ENCODE assay signal across 36 cellular contexts in genomic region chr6:144777249-144777648, GRCh38.
DNase-seq lines count a peak whose midpoint lies in the region; ATAC-seq and FAIRE-seq lines count a peak whose summit lies in the region.
"Had no signal": no experiment of that assay in that cellular context is flagged by ENCODE, and none has a peak within 500 bp of the region (broad histone marks: within the 10 kb centered on the region; RNA-seq: fewer than 3 reads in every experiment).

No MANE protein-coding gene starts in this region.

- peak; percentile 57 for FAIRE-seq in small intestine (lab: Jason Lieb, UNC)
- FAIRE-seq: colon, D721Med, GM12878, K562 had no signal

- peaks cover 3 to 8% of the 10 kb centered on the region in 2 donors for H3K36me3 ChIP-seq in small intestine (ENCODE audit: control insufficient read depth in 2 of 2, insufficient read depth in 2 of 2, low read length in 2 of 2)
- H3K36me3 ChIP-seq: WERI-Rb-1 had no signal

- no peaks in the 10 kb centered on the region for H3K27me3 Mint-ChIP-seq in activated T-cell treated with anti-CD3 and anti-CD28 coated beads, Interleukin-2, amount 50 U/mL, for 72 hours (ENCODE audit: low read depth)
- no peaks in the 10 kb centered on the region for H3K27me3 Mint-ChIP-seq in activated T-cell treated with anti-CD3 and anti-CD28 coated beads, Interleukin-2, amount 50 U/mL, for 24 hours
- H3K27me3 Mint-ChIP-seq in activated CD4-positive, alpha-beta T cell treated with anti-CD3 and anti-CD28 coated beads, Interleukin-2, amount 10 ng/mL, durations not matched to agents 24 days and 14 days, result no peaks in the 10 kb centered on the region
- H3K27me3 Mint-ChIP-seq: activated CD8-positive, alpha-beta memory T cell treated with anti-CD3 and anti-CD28 coated beads, Interleukin-2, amount 10 ng/mL, durations not matched to agents 7 days and 5 days; activated naive CD4-positive, alpha-beta T cell treated with anti-CD3 and anti-CD28 coated beads, Interleukin-2, amount 50 U/mL, for 24 hours; CD4-positive, CD25-positive, alpha-beta regulatory T cell; effector memory CD8-positive, alpha-beta T cell; naive B cell had no signal

- intact Hi-C loops in activated CD4-positive, alpha-beta T cell treated with anti-CD3 and anti-CD28 coated beads, Interleukin-2, amount 10 ng/mL, durations not matched to agents 24 days and 14 days (cut with micrococcal nuclease), result no loop called here

- no peak for ATAC-seq in activated T-cell treated with anti-CD3 and anti-CD28 coated beads, Interleukin-2, amount 50 U/mL, for 72 hours (replicated peaks in 1 of 2)
- ATAC-seq in HG02678 (IDR thresholded peaks at IDR 0.05; ENCODE audit: unreplicated experiment) (peak; percentile 68), HG03460 (IDR thresholded peaks at IDR 0.05; ENCODE audit: unreplicated experiment) (peak; percentile 55)
- ATAC-seq: activated CD8-positive, alpha-beta memory T cell treated with anti-CD3 and anti-CD28 coated beads, Interleukin-2, amount 10 ng/mL, durations not matched to agents 7 days and 5 days; effector memory CD8-positive, alpha-beta T cell; GM12878; heart left ventricle; K562 had no signal

- H3K27me3 ChIP-seq in small intestine (ENCODE audit: control insufficient read depth in 2 of 2, insufficient read depth in 2 of 2, low read length in 2 of 2), result no peaks in the 10 kb centered on the region
- H3K27me3 ChIP-seq: breast epithelium, heart left ventricle, tibial nerve had no signal

- DNase-seq in activated T-cell treated with anti-CD3 and anti-CD28 coated beads, Interleukin-2, amount 50 U/mL, for 72 hours, result no peak
- no peak for DNase-seq in activated T-cell treated with anti-CD3 and anti-CD28 coated beads, Interleukin-2, amount 50 U/mL, for 24 hours
- DNase-seq in small intestine (peak; percentile 3), pons (ENCODE audit: low spot score) (no peak), occipital lobe (lab: John Stamatoyannopoulos, UW) (no peak)
- DNase-seq in activated CD4-positive, alpha-beta T cell treated with anti-CD3 and anti-CD28 coated beads, Interleukin-2, amount 10 ng/mL, durations not matched to agents 24 days and 14 days, result no peak
- DNase-seq: 8988T; activated CD4-positive, alpha-beta T cell treated with anti-CD3 and anti-CD28 coated beads, Interleukin-2, amount 50 U/mL, for 1 hour; activated CD8-positive, alpha-beta memory T cell treated with anti-CD3 and anti-CD28 coated beads, Interleukin-2, amount 10 ng/mL, durations not matched to agents 7 days and 5 days; CD4-positive, CD25-positive, alpha-beta regulatory T cell; effector memory CD8-positive, alpha-beta T cell; EL; erythroblast; H7; heart left ventricle; naive B cell; NCI-H1105 treated with DMSO at 0.1 percent for 48 hours; NCI-H2029; NCI-H226; NCI-H69; stimulated activated CD4-positive, alpha-beta T cell treated with anti-CD3 and anti-CD28 coated beads, Interleukin-1b, Interleukin-23, amount 100 ng/mL, for 48 hours; stimulated activated CD8-positive, alpha-beta memory T cell treated with anti-CD3 and anti-CD28 coated beads, Interleukin-4, amount 100 ng/mL, for 48 hours; SW 1271; T1000; WERI-Rb-1 had no signal

- no peaks in the 10 kb centered on the region for H3K9me3 Mint-ChIP-seq in activated T-cell treated with anti-CD3 and anti-CD28 coated beads, Interleukin-2, amount 50 U/mL, for 72 hours
- no peaks in the 10 kb centered on the region for H3K9me3 Mint-ChIP-seq in activated T-cell treated with anti-CD3 and anti-CD28 coated beads, Interleukin-2, amount 50 U/mL, for 24 hours
- H3K9me3 Mint-ChIP-seq in activated CD4-positive, alpha-beta T cell treated with anti-CD3 and anti-CD28 coated beads, Interleukin-2, amount 10 ng/mL, durations not matched to agents 24 days and 14 days, result no peaks in the 10 kb centered on the region
- H3K9me3 Mint-ChIP-seq: activated naive CD4-positive, alpha-beta T cell treated with anti-CD3 and anti-CD28 coated beads, Interleukin-2, amount 50 U/mL, for 24 hours; effector memory CD8-positive, alpha-beta T cell; mesothelial cell of epicardium; naive B cell had no signal

- no peak overlapping the region for H3K4me3 Mint-ChIP-seq in activated T-cell treated with anti-CD3 and anti-CD28 coated beads, Interleukin-2, amount 50 U/mL, for 72 hours
- H3K4me3 Mint-ChIP-seq in activated T-cell treated with anti-CD3 and anti-CD28 coated beads, Interleukin-2, amount 50 U/mL, for 24 hours, result no peak overlapping the region
- no peak overlapping the region for H3K4me3 Mint-ChIP-seq in activated CD4-positive, alpha-beta T cell treated with anti-CD3 and anti-CD28 coated beads, Interleukin-2, amount 10 ng/mL, durations not matched to agents 24 days and 14 days
- H3K4me3 Mint-ChIP-seq: activated CD8-positive, alpha-beta memory T cell treated with anti-CD3 and anti-CD28 coated beads, Interleukin-2, amount 10 ng/mL, durations not matched to agents 7 days and 5 days; activated naive CD4-positive, alpha-beta T cell treated with anti-CD3 and anti-CD28 coated beads, Interleukin-2, amount 50 U/mL, for 24 hours; CD4-positive, CD25-positive, alpha-beta regulatory T cell; effector memory CD8-positive, alpha-beta T cell; mesothelial cell of epicardium had no signal

- no peaks in the 10 kb centered on the region for H3K4me1 ChIP-seq in small intestine (ENCODE audit: control insufficient read depth in 2 of 2, insufficient read depth in 1 of 2, low read depth in 1 of 2, low read length in 1 of 2)
- H3K4me1 ChIP-seq: breast epithelium, tibial nerve had no signal

- no peaks in the 10 kb centered on the region for H3K9me3 ChIP-seq in small intestine (ENCODE audit: control insufficient read depth, low read depth)
- H3K9me3 ChIP-seq: breast epithelium, heart left ventricle, tibial nerve had no signal

- H3K27ac Mint-ChIP-seq in activated T-cell treated with anti-CD3 and anti-CD28 coated beads, Interleukin-2, amount 50 U/mL, for 72 hours, result peak overlapping the region; percentile 4
- no peak overlapping the region for H3K27ac Mint-ChIP-seq in activated T-cell treated with anti-CD3 and anti-CD28 coated beads, Interleukin-2, amount 50 U/mL, for 24 hours
- no peak overlapping the region for H3K27ac Mint-ChIP-seq in activated CD4-positive, alpha-beta T cell treated with anti-CD3 and anti-CD28 coated beads, Interleukin-2, amount 10 ng/mL, durations not matched to agents 24 days and 14 days
- H3K27ac Mint-ChIP-seq: activated CD8-positive, alpha-beta memory T cell treated with anti-CD3 and anti-CD28 coated beads, Interleukin-2, amount 10 ng/mL, durations not matched to agents 7 days and 5 days; mesothelial cell of epicardium had no signal

- peaks cover 3 to 6% of the 10 kb centered on the region in 2 donors for H3K36me3 Mint-ChIP-seq in activated T-cell treated with anti-CD3 and anti-CD28 coated beads, Interleukin-2, amount 50 U/mL, for 72 hours (ENCODE audit: insufficient read depth in 2 of 2)
- H3K36me3 Mint-ChIP-seq in activated T-cell treated with anti-CD3 and anti-CD28 coated beads, Interleukin-2, amount 50 U/mL, for 24 hours (ENCODE audit: low read depth), result peaks cover 55% of the 10 kb centered on the region
- H3K36me3 Mint-ChIP-seq in activated CD4-positive, alpha-beta T cell treated with anti-CD3 and anti-CD28 coated beads, Interleukin-2, amount 10 ng/mL, durations not matched to agents 24 days and 14 days (ENCODE audit: low read depth), result peaks cover 42% of the 10 kb centered on the region

- no peak overlapping the region for H3K27ac ChIP-seq in small intestine (ENCODE audit: low read depth in 1 of 2, low read length in 1 of 2)
- H3K27ac ChIP-seq: breast epithelium, heart left ventricle, tibial nerve, WERI-Rb-1 had no signal

- no peaks in the 10 kb centered on the region for H3K4me1 Mint-ChIP-seq in activated T-cell treated with anti-CD3 and anti-CD28 coated beads, Interleukin-2, amount 50 U/mL, for 72 hours (ENCODE audit: low read depth)
- H3K4me1 Mint-ChIP-seq in activated T-cell treated with anti-CD3 and anti-CD28 coated beads, Interleukin-2, amount 50 U/mL, for 24 hours (ENCODE audit: low read depth), result no peaks in the 10 kb centered on the region
- peaks cover 6% of the 10 kb centered on the region for H3K4me1 Mint-ChIP-seq in activated CD4-positive, alpha-beta T cell treated with anti-CD3 and anti-CD28 coated beads, Interleukin-2, amount 10 ng/mL, durations not matched to agents 24 days and 14 days
- H3K4me1 Mint-ChIP-seq: activated CD8-positive, alpha-beta memory T cell treated with anti-CD3 and anti-CD28 coated beads, Interleukin-2, amount 10 ng/mL, durations not matched to agents 7 days and 5 days; mesothelial cell of epicardium had no signal

- no peak overlapping the region for H3K4me3 ChIP-seq in small intestine (ENCODE audit: low read depth in 1 of 2, low read length in 2 of 2)
- H3K4me3 ChIP-seq: breast epithelium, GM12878, heart left ventricle, K562, smooth muscle cell, tibial nerve had no signal

Comparison
In these comparisons a context has a peak if more than half of its experiments do, and no peak if none do; other contexts are left out.
1. ATAC-seq: peak in HG02678 (single experiment) and HG03460 (single experiment); none in activated T-cell treated with anti-CD3 and anti-CD28 coated beads, Interleukin-2, amount 50 U/mL, for 72 hours (0 of 2).